In genomic region chr3:150447084-150447483, GRCh38 we compare ENCODE assay signal across 1 cellular context.
TF ChIP-seq lines count a peak whose summit lies in the region.

No MANE protein-coding gene starts in this region.

TF ChIP-seq in endothelial cell of umbilical vein, 7 proteins besides CTCF, POLR2A, EP300 and RAD21 (continued from another document):
- no peak for TF ChIP-seq GATA2 (IDR thresholded peaks at IDR 0.05; ENCODE audit: insufficient read depth, insufficient read length, low read depth, low read length)
- no peak for TF ChIP-seq EZH2 (IDR thresholded peaks at IDR 0.05; ENCODE audit: borderline replicate concordance, low read depth, low read length, severe bottlenecking)
- TF ChIP-seq, protein P1, sequence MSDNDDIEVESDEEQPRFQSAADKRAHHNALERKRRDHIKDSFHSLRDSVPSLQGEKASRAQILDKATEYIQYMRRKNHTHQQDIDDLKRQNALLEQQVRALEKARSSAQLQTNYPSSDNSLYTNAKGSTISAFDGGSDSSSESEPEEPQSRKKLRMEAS (IDR thresholded peaks at IDR 0.05; ENCODE audit: insufficient read depth, insufficient read length) = no peak
- no peak for TF ChIP-seq FOS (IDR thresholded peaks at IDR 0.05; ENCODE audit: borderline replicate concordance, insufficient read depth, low read length)
- no peak for TF ChIP-seq POLR2AphosphoS5 (IDR thresholded peaks at IDR 0.05; ENCODE audit: insufficient read depth, low read depth, low read length)
